Comparison of ENCODE assay signal across 8 cellular contexts in the genomic region with DNA sequence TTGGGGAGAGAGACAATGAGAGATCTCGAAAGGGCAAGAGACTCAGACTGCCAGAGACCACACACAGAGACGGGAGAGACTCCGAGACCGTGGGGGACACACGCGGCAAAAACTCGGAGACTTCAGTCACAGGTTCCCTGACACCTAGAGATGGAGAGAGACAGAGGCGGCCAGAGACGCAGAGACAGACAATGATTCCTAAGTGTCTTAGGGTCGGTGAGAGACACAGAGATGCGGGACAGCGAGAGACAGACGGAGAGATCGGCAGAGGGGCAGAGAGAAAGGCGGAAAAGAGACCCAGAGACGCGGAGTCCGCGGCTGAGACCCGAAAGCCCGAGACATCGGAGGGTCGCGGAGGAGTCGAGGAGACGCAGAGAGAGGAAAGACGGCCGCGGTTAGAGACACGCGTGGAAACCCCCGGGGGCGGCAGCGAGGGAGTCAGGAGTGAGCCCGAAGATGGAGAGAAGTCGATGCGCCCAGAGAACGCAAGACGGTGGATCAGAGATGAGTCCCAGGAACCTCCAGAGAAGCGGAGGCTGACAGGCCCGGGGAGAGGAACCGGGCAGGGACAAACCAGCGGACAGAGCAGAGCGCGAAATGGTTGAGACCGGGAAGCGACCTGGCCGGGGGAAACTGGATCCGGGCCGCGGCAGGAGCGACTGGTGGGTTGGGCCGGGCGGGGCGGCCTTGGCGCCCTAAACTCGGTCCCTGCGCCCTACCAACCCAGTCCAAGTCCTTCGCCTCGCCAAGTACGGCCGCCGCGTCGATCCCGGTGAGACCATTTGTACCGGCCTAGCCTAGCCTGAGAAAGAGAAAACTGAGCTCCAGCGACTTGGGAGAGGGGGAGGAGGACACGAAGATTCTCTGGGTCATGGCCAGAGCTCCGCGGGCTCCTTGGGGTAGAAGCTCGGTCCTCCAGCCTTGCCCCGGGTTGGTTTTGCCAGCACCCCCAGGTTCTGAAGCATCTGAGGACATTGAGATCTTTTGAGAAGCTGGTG. TPM values are rescaled to one million over a fixed set of nuclear protein-coding genes. Genes with fewer than 3 reads are reported as not detected.
A peak's percentile ranks its signal among the peaks of the same experiment; 100 is the strongest.
DNase-seq lines count a peak whose midpoint lies in the region; ATAC-seq, FAIRE-seq and TF ChIP-seq lines count a peak whose summit lies in the region.

No MANE protein-coding gene starts in this region.

- H3K4me3 ChIP-seq in A549 (peak overlapping the region; percentile 32), ascending aorta (peak overlapping the region; percentile 47 to 50), mesendoderm (ENCODE audit: low read length) (no peak overlapping the region)

- no peaks in the 10 kb centered on the region for H3K79me1 ChIP-seq in mesendoderm (ENCODE audit: low read length)

- TF ChIP-seq POLR2A in A549 (IDR thresholded peaks at IDR 0.05; ENCODE audit: low read length) = no peak

- H3K79me2 ChIP-seq in mesendoderm (ENCODE audit: control insufficient read depth, insufficient read depth, low read length) = no peaks in the 10 kb centered on the region

- H2BK120ac ChIP-seq in mesendoderm (ENCODE audit: low read depth, low read length) = no peak overlapping the region

- H4K8ac ChIP-seq in mesendoderm (ENCODE audit: low read depth, low read length) = no peak overlapping the region

- no peak for TF ChIP-seq EP300 in A549 (IDR thresholded peaks at IDR 0.05)

- CTCF ChIA-PET in A549 (lab: Yijun Ruan, JAX) = interaction anchor here (0.7 to 3.3 kb wide), 7 partner anchors 8 to 448 kb away, joined by 3 to 60 read pairs (median 12); no protein-coding TSS in a partner anchor

- H3K36me3 ChIP-seq in ascending aorta (no peaks in the 10 kb centered on the region), mesendoderm (ENCODE audit: control insufficient read depth, insufficient read depth, low read length) (no peaks in the 10 kb centered on the region)

- H2BK15ac ChIP-seq in mesendoderm (replicated peaks; ENCODE audit: low read depth) = no peak overlapping the region

- H3K4me1 ChIP-seq in A549 (peaks cover 30% of the 10 kb centered on the region), ascending aorta (peaks cover 15 to 27% of the 10 kb centered on the region in 2 donors), mesendoderm (ENCODE audit: control insufficient read depth, low read depth, low read length) (no peaks in the 10 kb centered on the region)

- peak overlapping the region; percentile 77 for H3K4me2 ChIP-seq in A549
- no peak overlapping the region for H3K4me2 ChIP-seq in mesendoderm (ENCODE audit: low read length)

- H4K5ac ChIP-seq in mesendoderm (ENCODE audit: low read length) = no peak overlapping the region

- intact Hi-C loops in ascending aorta (cut with DNase I) = loop anchor here (2.0 kb wide), 1 partner anchor 449 kb away; no protein-coding TSS in a partner anchor

- H2AK5ac ChIP-seq in mesendoderm (ENCODE audit: low read length) = no peak overlapping the region

- 30% methylated on average over 71 of the region's 73 CpGs for WGBS in A549 (ENCODE audit: missing lambda C conversion rate)
- WGBS in mesendoderm (ENCODE audit: extremely low coverage, insufficient coverage, low lambda C conversion rate) = no CpG with 5 or more reads among the region's 73 CpGs

- H3K27me3 ChIP-seq in ascending aorta (peaks cover 45% of the 10 kb centered on the region), mesendoderm (ENCODE audit: insufficient read depth, low read length, poor library complexity) (peaks cover 62% of the 10 kb centered on the region)

- no peak overlapping the region for H3K4ac ChIP-seq in mesendoderm (ENCODE audit: low read depth, low read length)

- POLR2A ChIA-PET in A549 (lab: Yijun Ruan, JAX) = no interaction called here

- H3K23ac ChIP-seq in mesendoderm (ENCODE audit: low read length) = peak overlapping the region; percentile 17

- no peak for TF ChIP-seq RAD21 in A549 (conservative IDR thresholded peaks at IDR 0.05 in 1 of 2, IDR thresholded peaks at IDR 0.05 in 1 of 2)

- no peak overlapping the region for H2BK5ac ChIP-seq in mesendoderm (ENCODE audit: low read length)

- FAIRE-seq in A549 (lab: Jason Lieb, UNC) = no peak

- peak in 1 of 2 experiments; percentile 32; a peak in 3 of 6 replicates for ATAC-seq in A549
- no peak for ATAC-seq in HG03571 (IDR thresholded peaks at IDR 0.05; ENCODE audit: unreplicated experiment)

- H3K9me3 ChIP-seq in A549 (no peaks in the 10 kb centered on the region), ascending aorta (no peaks in the 10 kb centered on the region)

- TF ChIP-seq CTCF in A549 (IDR thresholded peaks at IDR 0.05) (no peak), GM10266 (IDR thresholded peaks at IDR 0.05; ENCODE audit: control insufficient read depth, insufficient read depth, low read depth, missing control alignments) (no peak), ascending aorta (IDR thresholded peaks at IDR 0.05) (no peak)

- DNase-seq in A549 (ENCODE audit: low read depth in 1 of 2, low spot score in 1 of 2) = peak in 1 of 2 experiments; percentile 51
- peak; percentile 32 for DNase-seq in GM10266 (ENCODE audit: extremely low spot score)
- no peak for DNase-seq in ascending aorta (ENCODE audit: low spot score in 2 of 2)
- DNase-seq in mesendoderm = no peak
- DNase-seq in NCI-H1694 (lab: John Stamatoyannopoulos, UW) = no peak
- DNase-seq in NCI-H2029 treated with DMSO at 0.1 percent for 48 hours (lab: John Stamatoyannopoulos, UW) = no peak
- no peak for DNase-seq in SKM-1 treated with dmso at 0.1 percent for 144 hours (lab: John Stamatoyannopoulos, UW; ENCODE audit: unreplicated experiment)

- no peak overlapping the region for H3K9ac ChIP-seq in mesendoderm (ENCODE audit: low read length)

- H3K27ac ChIP-seq in A549 (no peak overlapping the region), ascending aorta (no peak overlapping the region), mesendoderm (ENCODE audit: low read depth, low read length) (no peak overlapping the region)

- no peak overlapping the region for H3K18ac ChIP-seq in mesendoderm (ENCODE audit: low read length)

- H3K56ac ChIP-seq in mesendoderm (ENCODE audit: low read length) = no peak overlapping the region

TF ChIP-seq in A549, 52 proteins besides CTCF, POLR2A, EP300 and RAD21:
- TF ChIP-seq ATOH8 (CRISPR knock-in tag; IDR thresholded peaks at IDR 0.05; ENCODE audit: low read depth) = no peak
- no peak for TF ChIP-seq HOXB5 (CRISPR knock-in tag; IDR thresholded peaks at IDR 0.05)
- no peak for TF ChIP-seq NPAS2 (CRISPR knock-in tag; IDR thresholded peaks at IDR 0.05; ENCODE audit: borderline replicate concordance)
- no peak for TF ChIP-seq CBX8 (IDR thresholded peaks at IDR 0.05)
- TF ChIP-seq BCL3 (IDR thresholded peaks at IDR 0.05) = no peak
- TF ChIP-seq FOXS1 (CRISPR knock-in tag; IDR thresholded peaks at IDR 0.05) = no peak
- TF ChIP-seq KDM5A (IDR thresholded peaks at IDR 0.05) = no peak
- no peak for TF ChIP-seq FOSL2 (IDR thresholded peaks at IDR 0.05)
- no peak for TF ChIP-seq FOSL2 (CRISPR knock-in tag; IDR thresholded peaks at IDR 0.05)
- TF ChIP-seq RFX5 (IDR thresholded peaks at IDR 0.05) = no peak
- TF ChIP-seq HDAC2 (IDR thresholded peaks at IDR 0.05) = no peak
- TF ChIP-seq HEYL (CRISPR knock-in tag; IDR thresholded peaks at IDR 0.05) = no peak
- TF ChIP-seq BHLHE40 (IDR thresholded peaks at IDR 0.05; ENCODE audit: low read depth, low read length) = no peak
- no peak for TF ChIP-seq MAFK (IDR thresholded peaks at IDR 0.05; ENCODE audit: partially characterized antibody)
- TF ChIP-seq ESRRA (IDR thresholded peaks at IDR 0.05; ENCODE audit: borderline replicate concordance, low read length) = no peak
- TF ChIP-seq CHD2 (IDR thresholded peaks at IDR 0.05; ENCODE audit: low read length, partially characterized antibody) = no peak
- TF ChIP-seq ZC3H11A (IDR thresholded peaks at IDR 0.05) = no peak
- no peak for TF ChIP-seq NFE2L2 (conservative IDR thresholded peaks at IDR 0.05; ENCODE audit: low read length)

RNA-seq across cellular contexts. Expression of gene LHX5, which starts 7.6 kb away (rescaled TPM):
- polyA plus RNA-seq in A549 (2011; rRNA removed) = not detected in 2 replicates
- not detected in 2 replicates for polyA plus RNA-seq in A549 (2012; cell fraction: cytosol; rRNA removed)
- 0.01 TPM in 1 of 2 replicates, not detected in the other for polyA plus RNA-seq in A549 (2012; cell fraction: nucleus; rRNA removed)
- polyA plus RNA-seq in A549 (2017; fragmentation: RNase III; extraction: RNeasy Plus Mini Kit Qiagen cat#74134 plus additional on column Dnase treatment) = not detected in 3 replicates
- polyA minus RNA-seq in A549 (2011; rRNA and poly(A)+ RNA removed) = not detected in 2 replicates
- total RNA-seq in ascending aorta = not detected
- polyA plus RNA-seq in mesendoderm (2013, experiment 1 of 2) = not detected
- polyA plus RNA-seq in mesendoderm (2013, experiment 2 of 2) = 0.03 TPM

RNA-seq across cellular contexts. Expression of gene SDSL, which starts 41.9 kb away (rescaled TPM):
- 21.0 and 22.0 TPM in 2 replicates for polyA plus RNA-seq in A549 (2011; rRNA removed)
- polyA plus RNA-seq in A549 (2012; cell fraction: cytosol; rRNA removed) = 45.0 and 55.4 TPM in 2 replicates
- 41.1 and 51.2 TPM in 2 replicates for polyA plus RNA-seq in A549 (2012; cell fraction: nucleus; rRNA removed)
- 26.3 to 28.0 TPM (median 26.7 TPM) in 3 replicates for polyA plus RNA-seq in A549 (2017; fragmentation: RNase III; extraction: RNeasy Plus Mini Kit Qiagen cat#74134 plus additional on column Dnase treatment)
- 10.7 and 18.6 TPM in 2 replicates for polyA minus RNA-seq in A549 (2011; rRNA and poly(A)+ RNA removed)
- total RNA-seq in ascending aorta = 11.0 TPM
- 0.31 TPM for polyA plus RNA-seq in mesendoderm (2013, experiment 1 of 2)
- polyA plus RNA-seq in mesendoderm (2013, experiment 2 of 2) = 0.29 TPM
